ENCODE assay signal across 26 cellular contexts in genomic region chr16:59169168-59169567, GRCh38.
DNase-seq lines count a peak whose midpoint lies in the region; ATAC-seq and TF ChIP-seq lines count a peak whose summit lies in the region.
"Had no signal": no experiment of that assay in that cellular context is flagged by ENCODE, and none has a peak within 500 bp of the region (broad histone marks: within the 10 kb centered on the region; RNA-seq: fewer than 3 reads in every experiment).

No MANE protein-coding gene starts in this region.

- ATAC-seq in foreskin keratinocyte (no peak), upper lobe of left lung (ENCODE audit: low FRiP score in 2 of 2) (no peak)
- ATAC-seq: K562, SK-N-SH treated with all-trans-retinoic acid at 6 μM for 48 hours had no signal

- dilution Hi-C loops in mammary epithelial cell (cut with HindIII; ENCODE audit: low sequenced_read_pairs) = no loop called here

- H3K36me3 ChIP-seq in mammary epithelial cell (ENCODE audit: insufficient read depth, low read length) (no peaks in the 10 kb centered on the region), breast epithelium (no peaks in the 10 kb centered on the region), HUES64 (ENCODE audit: insufficient read depth, low read length) (no peaks in the 10 kb centered on the region), tibial nerve (no peaks in the 10 kb centered on the region), MM.1S (replicated peaks; ENCODE audit: insufficient read depth, low read length) (no peaks in the 10 kb centered on the region), upper lobe of left lung (no peaks in the 10 kb centered on the region)
- H3K36me3 ChIP-seq: BLaER1, MG63 had no signal

- H3K27ac ChIP-seq in mammary epithelial cell (ENCODE audit: insufficient read depth, low read depth, low read length) = no peak overlapping the region
- H3K27ac ChIP-seq in breast epithelium = no peak overlapping the region
- H3K27ac ChIP-seq in HUES64 (ENCODE audit: low read depth, low read length) = peak overlapping the region; percentile 71
- H3K27ac ChIP-seq in foreskin keratinocyte = no peak overlapping the region
- no peak overlapping the region for H3K27ac ChIP-seq in tibial nerve
- no peak overlapping the region for H3K27ac ChIP-seq in MM.1S (ENCODE audit: low read length)
- no peak overlapping the region for H3K27ac ChIP-seq in upper lobe of left lung
- H3K27ac ChIP-seq: BLaER1, PC-9 had no signal

- no peaks in the 10 kb centered on the region for H3K4me1 ChIP-seq in mammary epithelial cell (ENCODE audit: insufficient read depth, low read length)
- H3K4me1 ChIP-seq in breast epithelium = no peaks in the 10 kb centered on the region
- peaks cover 46% of the 10 kb centered on the region for H3K4me1 ChIP-seq in HUES64 (ENCODE audit: insufficient read depth, low read length)
- no peaks in the 10 kb centered on the region for H3K4me1 ChIP-seq in foreskin keratinocyte
- H3K4me1 ChIP-seq in tibial nerve = peaks cover 0 to 6% (median 0%) of the 10 kb centered on the region in 4 donors
- H3K4me1 ChIP-seq in MM.1S (ENCODE audit: low read length) = no peaks in the 10 kb centered on the region
- no peaks in the 10 kb centered on the region for H3K4me1 ChIP-seq in upper lobe of left lung
- H3K4me1 ChIP-seq: BLaER1 had no signal

- no peaks in the 10 kb centered on the region for H4K20me1 ChIP-seq in mammary epithelial cell (ENCODE audit: insufficient read depth, low read length)
- no peaks in the 10 kb centered on the region for H4K20me1 ChIP-seq in MM.1S (ENCODE audit: insufficient read depth, low read length)
- H4K20me1 ChIP-seq: BLaER1 had no signal

- in situ Hi-C loops in mammary epithelial cell (cut with MboI; ENCODE audit: low sequenced_read_pairs in 2 of 2) = no loop called here

- intact Hi-C loops in mammary epithelial cell (cut with micrococcal nuclease) (no loop called here), breast epithelium (cut with DNase I; ENCODE audit: low total_unique reads) (no loop called here)

- H3K9me2 ChIP-seq in MM.1S (replicated peaks; ENCODE audit: insufficient read depth, low read length) = no peaks in the 10 kb centered on the region

- CTCF ChIA-PET in mammary epithelial cell (lab: Charles Lee; ENCODE audit: low non-redundant PET) = no interaction called here

- no peaks in the 10 kb centered on the region for H3K27me3 ChIP-seq in mammary epithelial cell (ENCODE audit: insufficient read depth, low read length)
- H3K27me3 ChIP-seq in breast epithelium = no peaks in the 10 kb centered on the region
- H3K27me3 ChIP-seq in HUES64 (ENCODE audit: insufficient read depth, low read length) = no peaks in the 10 kb centered on the region
- H3K27me3 ChIP-seq in foreskin keratinocyte = no peaks in the 10 kb centered on the region
- no peaks in the 10 kb centered on the region for H3K27me3 ChIP-seq in tibial nerve
- no peaks in the 10 kb centered on the region for H3K27me3 ChIP-seq in MM.1S (replicated peaks; ENCODE audit: insufficient read depth, low read length)
- no peaks in the 10 kb centered on the region for H3K27me3 ChIP-seq in upper lobe of left lung
- H3K27me3 ChIP-seq: BLaER1, MG63 had no signal

- no peak overlapping the region for H3K4me2 ChIP-seq in mammary epithelial cell (ENCODE audit: insufficient read depth, low read depth, low read length)
- H3K4me2 ChIP-seq in MM.1S (ENCODE audit: low read depth, low read length) = no peak overlapping the region
- H3K4me2 ChIP-seq: BLaER1, PC-9 had no signal

- WGBS in mammary epithelial cell (ENCODE audit: low coverage, missing lambda C conversion rate) = 24% methylated on average over 4 of the region's 4 CpGs
- WGBS in HUES64 = 57% methylated on average over 4 of the region's 4 CpGs
- WGBS in tibial nerve, 2 donors = 41 to 54% methylated on average over 4 of the region's 4 CpGs
- 51 to 58% methylated on average over 4 of the region's 4 CpGs for WGBS in upper lobe of left lung, 2 donors

- DNase-seq in mammary epithelial cell = peak; percentile 5
- no peak for DNase-seq in breast epithelium (ENCODE audit: low spot score in 2 of 2)
- DNase-seq in foreskin keratinocyte = peak; percentile 0 to 3
- no peak for DNase-seq in tibial nerve (ENCODE audit: low spot score in 2 of 2)
- DNase-seq in MM.1S = no peak
- no peak for DNase-seq in upper lobe of left lung
- DNase-seq: ACHN; CD4-positive, alpha-beta T cell; COR-L47; DMS153; GDM1; GOT3; MG63; NCI-H1105; NCI-H2029 treated with DMSO at 0.1 percent for 48 hours; NCI-H2171; NCI-H345; NCI-H524; NCI-H82; PC-9; RPMI8226; SHP77 had no signal

- H3K9me3 ChIP-seq in mammary epithelial cell (replicated peaks; ENCODE audit: insufficient read depth, low read length) (peaks cover 2% of the 10 kb centered on the region), breast epithelium (no peaks in the 10 kb centered on the region), HUES64 (ENCODE audit: insufficient read depth, low read depth, low read length) (no peaks in the 10 kb centered on the region), tibial nerve (no peaks in the 10 kb centered on the region), MM.1S (replicated peaks; ENCODE audit: insufficient read depth, low read length) (no peaks in the 10 kb centered on the region), upper lobe of left lung (no peaks in the 10 kb centered on the region)
- H3K9me3 ChIP-seq: BLaER1, MG63 had no signal

- no TSS peak for BruUV-seq in mammary epithelial cell (replicated peaks; lab: Mats Ljungman, UMichigan)

- TF ChIP-seq POLR2A in breast epithelium (IDR thresholded peaks at IDR 0.05) (no peak), tibial nerve (IDR thresholded peaks at IDR 0.05) (no peak), upper lobe of left lung (IDR thresholded peaks at IDR 0.05) (no peak)

- no peaks in the 10 kb centered on the region for H3F3A ChIP-seq in MM.1S (ENCODE audit: insufficient read depth, low read length)

- H3K79me2 ChIP-seq in mammary epithelial cell (ENCODE audit: insufficient read depth, low read length) (no peaks in the 10 kb centered on the region), MM.1S (ENCODE audit: low read length) (no peaks in the 10 kb centered on the region)

- H3K9ac ChIP-seq in mammary epithelial cell (ENCODE audit: insufficient read depth, low read length) (no peak overlapping the region), HUES64 (ENCODE audit: low read depth, low read length) (no peak overlapping the region), MM.1S (ENCODE audit: low read length) (no peak overlapping the region)
- H3K9ac ChIP-seq: BLaER1 had no signal

- H3K4me3 ChIP-seq in mammary epithelial cell (replicated peaks in 1 of 3; ENCODE audit: insufficient read depth in 1 of 3, low read depth in 2 of 3, low read length in 3 of 3) = no peak overlapping the region
- no peak overlapping the region for H3K4me3 ChIP-seq in breast epithelium
- no peak overlapping the region for H3K4me3 ChIP-seq in HUES64 (ENCODE audit: low read length)
- no peak overlapping the region for H3K4me3 ChIP-seq in tibial nerve
- no peak overlapping the region for H3K4me3 ChIP-seq in MM.1S (ENCODE audit: low read length)
- no peak overlapping the region for H3K4me3 ChIP-seq in upper lobe of left lung
- H3K4me3 ChIP-seq: BLaER1, K562, MG63, PC-9 had no signal

- no peak overlapping the region for H2AFZ ChIP-seq in mammary epithelial cell (ENCODE audit: low read depth, low read length)
- H2AFZ ChIP-seq in MM.1S (ENCODE audit: low read length) = no peak overlapping the region
- H2AFZ ChIP-seq: PC-9 had no signal

- TF ChIP-seq CTCF in mammary epithelial cell (conservative IDR thresholded peaks at IDR 0.05 in 1 of 2, IDR thresholded peaks at IDR 0.05 in 1 of 2; ENCODE audit: extremely low read depth in 1 of 2, insufficient read depth in 1 of 2, low read depth in 1 of 2, low read length in 2 of 2) = no peak
- TF ChIP-seq CTCF in breast epithelium (IDR thresholded peaks at IDR 0.05) = no peak
- no peak for TF ChIP-seq CTCF in foreskin keratinocyte (conservative IDR thresholded peaks at IDR 0.05)
- no peak for TF ChIP-seq CTCF in tibial nerve (IDR thresholded peaks at IDR 0.05)
- no peak for TF ChIP-seq CTCF in MM.1S (IDR thresholded peaks at IDR 0.05; ENCODE audit: low read length)
- no peak for TF ChIP-seq CTCF in upper lobe of left lung (IDR thresholded peaks at IDR 0.05)

- TF ChIP-seq EP300 in tibial nerve (IDR thresholded peaks at IDR 0.05) (no peak), upper lobe of left lung (IDR thresholded peaks at IDR 0.05) (no peak)

Comparison
In these comparisons a context has a peak if more than half of its experiments do, and no peak if none do; other contexts are left out.
1. DNase-seq: peak in mammary epithelial cell (single experiment) and foreskin keratinocyte (2 of 2); none in breast epithelium (0 of 2), tibial nerve (0 of 2), MM.1S (single experiment) and upper lobe of left lung (0 of 2).